ENCODE assay signal across 9 cellular contexts in genomic region chr16:49854227-49855203, GRCh38. TPM values are rescaled to one million over a fixed set of nuclear protein-coding genes. Genes with fewer than 3 reads are reported as not detected.
DNase-seq lines count a peak whose midpoint lies in the region; ATAC-seq, FAIRE-seq and TF ChIP-seq lines count a peak whose summit lies in the region.
"Had no signal": no experiment of that assay in that cellular context is flagged by ENCODE, and none has a peak within 500 bp of the region (broad histone marks: within the 10 kb centered on the region; RNA-seq: fewer than 3 reads in every experiment).

No MANE protein-coding gene starts in this region.

- peaks cover 54% of the 10 kb centered on the region for H3K27me3 ChIP-seq in OCI-LY3 (ENCODE audit: low read depth, low read length)
- peaks cover 34 to 47% of the 10 kb centered on the region in 2 experiments for H3K27me3 ChIP-seq in endothelial cell of umbilical vein (ENCODE audit: control insufficient read depth in 2 of 2, insufficient read depth in 2 of 2, low read length in 2 of 2)

- peak; percentile 15 for FAIRE-seq in endothelial cell of umbilical vein (lab: Jason Lieb, UNC)

- H3K9me3 Mint-ChIP-seq in nephron, result no peaks in the 10 kb centered on the region

- peak overlapping the region; percentile 64; the same call in 1 of the 2 replicates for H3K9ac ChIP-seq in OCI-LY3 (ENCODE audit: low read length)
- H3K9ac ChIP-seq in endothelial cell of umbilical vein (replicated peaks; ENCODE audit: extremely low read depth, insufficient read depth, low read length), result peak overlapping the region; percentile 57

- POLR2A ChIA-PET in endothelial cell of umbilical vein (lab: Charles Lee), result no interaction called here

- peak overlapping the region; percentile 93 to 95 (median 95) for H3K4me3 Mint-ChIP-seq in nephron

- TF ChIP-seq CTCF in AG09309 (IDR thresholded peaks at IDR 0.05; ENCODE audit: control insufficient read depth, insufficient read depth, low read depth, low read length, missing control alignments), result no peak
- no peak for TF ChIP-seq CTCF in OCI-LY3 (IDR thresholded peaks at IDR 0.05; ENCODE audit: low read depth, low read length)
- TF ChIP-seq CTCF in endothelial cell of umbilical vein (IDR thresholded peaks at IDR 0.05; ENCODE audit: extremely low read depth in 1 of 2, insufficient read depth in 1 of 2, low read depth in 1 of 2, low read length in 2 of 2), result no peak
- no peak for TF ChIP-seq CTCF in nephron (IDR thresholded peaks at IDR 0.05; ENCODE audit: unreplicated experiment in 3 of 3)

- H3K9me3 ChIP-seq in OCI-LY3 (ENCODE audit: insufficient read depth, low read length), result no peaks in the 10 kb centered on the region
- no peaks in the 10 kb centered on the region for H3K9me3 ChIP-seq in endothelial cell of umbilical vein (replicated peaks; ENCODE audit: control insufficient read depth, insufficient read depth, low read length)

- peak overlapping the region; percentile 93 to 96 (median 96) for H3K27ac Mint-ChIP-seq in nephron

- no peaks in the 10 kb centered on the region for H3K79me2 ChIP-seq in OCI-LY3 (ENCODE audit: low read length)
- no peaks in the 10 kb centered on the region for H3K79me2 ChIP-seq in endothelial cell of umbilical vein (ENCODE audit: control insufficient read depth, insufficient read depth, low read length)

- peak; percentile 9 for ATAC-seq in GM19467 (IDR thresholded peaks at IDR 0.05; ENCODE audit: unreplicated experiment)
- no peak for ATAC-seq in GM18519 (IDR thresholded peaks at IDR 0.05; ENCODE audit: low FRiP score, unreplicated experiment)

- H3K36me3 ChIP-seq in OCI-LY3 (replicated peaks; ENCODE audit: low read depth, low read length) (no peaks in the 10 kb centered on the region), endothelial cell of umbilical vein (ENCODE audit: control insufficient read depth in 2 of 2, extremely low read depth in 1 of 2, insufficient read depth in 2 of 2, low read length in 2 of 2) (no peaks in the 10 kb centered on the region)

- H2AFZ ChIP-seq in OCI-LY3 (ENCODE audit: low read depth, low read length) (no peak overlapping the region), endothelial cell of umbilical vein (ENCODE audit: low read depth, low read length) (peak overlapping the region; percentile 46)

- CTCF ChIA-PET in endothelial cell of umbilical vein (lab: Charles Lee), result no interaction called here

- peak overlapping the region; percentile 30 for H3K4me3 ChIP-seq in AG09309 (ENCODE audit: control insufficient read depth, low read depth, low read length)
- peak overlapping the region; percentile 86 for H3K4me3 ChIP-seq in OCI-LY3 (ENCODE audit: low read length)
- peak overlapping the region; percentile 48 to 59 (median 49) for H3K4me3 ChIP-seq in endothelial cell of umbilical vein (replicated peaks in 1 of 3; ENCODE audit: insufficient read depth in 1 of 3, low read depth in 1 of 3, low read length in 3 of 3)

- peaks cover 52% of the 10 kb centered on the region for H3K4me1 Mint-ChIP-seq in nephron

- in situ Hi-C loops in G401 (cut with HindIII; ENCODE audit: low sequenced_read_pairs), result no loop called here

- H4K20me1 ChIP-seq in OCI-LY3 (ENCODE audit: insufficient read depth, low read length) (0 out of 2 replicates have a peak, but pooled peaks cover 5% of the 10 kb centered on the region), endothelial cell of umbilical vein (replicated peaks; ENCODE audit: control insufficient read depth, extremely low read depth, insufficient read depth, low read length) (no peaks in the 10 kb centered on the region)

- no peaks in the 10 kb centered on the region for H3K9me1 ChIP-seq in endothelial cell of umbilical vein (replicated peaks; ENCODE audit: control insufficient read depth, extremely low read depth, insufficient read depth, low read length)

- no peak overlapping the region for H3K27ac ChIP-seq in OCI-LY3 (ENCODE audit: low read length)
- H3K27ac ChIP-seq in endothelial cell of umbilical vein (ENCODE audit: insufficient read depth, low read depth, low read length), result peak overlapping the region; percentile 39
- H3K27ac ChIP-seq: HL-60 had no signal

- H3K4me1 ChIP-seq in OCI-LY3 (ENCODE audit: low read length) (no peaks in the 10 kb centered on the region), endothelial cell of umbilical vein (ENCODE audit: control insufficient read depth, extremely low read depth, insufficient read depth, low read length) (peaks cover 31% of the 10 kb centered on the region)

- TSS peak; percentile 28 for BruUV-seq in endothelial cell of umbilical vein (replicated peaks; lab: Mats Ljungman, UMichigan)

- TF ChIP-seq POLR2A in endothelial cell of umbilical vein (IDR thresholded peaks at IDR 0.05; ENCODE audit: low read depth, low read length), result peak; percentile 46

- peaks cover 4% of the 10 kb centered on the region for H3K27me3 Mint-ChIP-seq in nephron (ENCODE audit: low read depth)

- no peaks in the 10 kb centered on the region for H3K36me3 Mint-ChIP-seq in nephron (ENCODE audit: low read depth)

- DNase-seq in AG09309 (ENCODE audit: low read depth), result no peak
- peak; percentile 25 for DNase-seq in endothelial cell of umbilical vein (ENCODE audit: low read depth, low spot score)
- DNase-seq in G401 (ENCODE audit: low spot score), result no peak
- DNase-seq in AG08396 (ENCODE audit: low spot score), result no peak

- peak overlapping the region; percentile 75 for H3K4me2 ChIP-seq in OCI-LY3 (ENCODE audit: low read length)
- peak overlapping the region; percentile 67 for H3K4me2 ChIP-seq in endothelial cell of umbilical vein (ENCODE audit: insufficient read depth, low read length)

- intact Hi-C loops in endothelial cell of umbilical vein (cut with micrococcal nuclease), result loop anchor here (1.0 to 5.0 kb wide), 6 partner anchors 29 to 412 kb away; no protein-coding TSS in a partner anchor

- dilution Hi-C loops in endothelial cell of umbilical vein (cut with MboI; ENCODE audit: extremely low pct_ligation_motif_present, low sequenced_read_pairs), result no loop called here

TF ChIP-seq in endothelial cell of umbilical vein, 7 proteins besides CTCF, POLR2A, EP300 and RAD21:
- TF ChIP-seq MYC (IDR thresholded peaks at IDR 0.05; ENCODE audit: low read depth, low read length) (no peak), JUN (IDR thresholded peaks at IDR 0.05; ENCODE audit: borderline replicate concordance, insufficient read depth, insufficient read length, low read depth) (no peak), MAX (IDR thresholded peaks at IDR 0.05; ENCODE audit: insufficient read depth, insufficient read length) (no peak), GATA2 (IDR thresholded peaks at IDR 0.05; ENCODE audit: insufficient read depth, insufficient read length, low read depth, low read length) (no peak), FOS (IDR thresholded peaks at IDR 0.05; ENCODE audit: borderline replicate concordance, insufficient read depth, low read length) (no peak), POLR2AphosphoS5 (IDR thresholded peaks at IDR 0.05; ENCODE audit: insufficient read depth, low read depth, low read length) (no peak), EZH2 (IDR thresholded peaks at IDR 0.05; ENCODE audit: borderline replicate concordance, low read depth, low read length, severe bottlenecking) (no peak)

RNA-seq across cellular contexts. Expression of gene ZNF423, which starts 1.4 kb away (rescaled TPM):
- 3.2 and 8.1 TPM in 2 replicates for total RNA-seq in endothelial cell of umbilical vein
- 2.2 and 2.3 TPM in 2 replicates for polyA plus RNA-seq in endothelial cell of umbilical vein
- 2.8 and 3.1 TPM in 2 replicates for polyA plus RNA-seq in endothelial cell of umbilical vein (2011; cell fraction: cytosol; rRNA removed)
- polyA plus RNA-seq in endothelial cell of umbilical vein (2011; cell fraction: nucleus; rRNA removed), result 3.6 and 4.9 TPM in 2 replicates
- 3.7 and 7.0 TPM in 2 replicates for polyA plus RNA-seq in endothelial cell of umbilical vein (2012)
- 6.1 and 6.5 TPM in 2 replicates for polyA minus RNA-seq in endothelial cell of umbilical vein
- polyA minus RNA-seq in endothelial cell of umbilical vein (2011; cell fraction: cytosol; rRNA and poly(A)+ RNA removed), result not detected
- polyA minus RNA-seq in endothelial cell of umbilical vein (2011; cell fraction: nucleus; rRNA and poly(A)+ RNA removed), result 5.2 and 7.6 TPM in 2 replicates
- total RNA-seq in G401 (2014; rRNA removed; shearing (Covaris generic)), result 0.07 TPM in 1 of 2 replicates, not detected in the other

Comparison
In these comparisons a context has a peak if more than half of its experiments do, and no peak if none do; other contexts are left out.
1. H3K4me3 ChIP-seq: peak in every context shown above with its lines; median percentile 86 in OCI-LY3; 49 in endothelial cell of umbilical vein; 30 in AG09309.